8 cellular contexts compared by ENCODE assay signal in the genomic region with DNA sequence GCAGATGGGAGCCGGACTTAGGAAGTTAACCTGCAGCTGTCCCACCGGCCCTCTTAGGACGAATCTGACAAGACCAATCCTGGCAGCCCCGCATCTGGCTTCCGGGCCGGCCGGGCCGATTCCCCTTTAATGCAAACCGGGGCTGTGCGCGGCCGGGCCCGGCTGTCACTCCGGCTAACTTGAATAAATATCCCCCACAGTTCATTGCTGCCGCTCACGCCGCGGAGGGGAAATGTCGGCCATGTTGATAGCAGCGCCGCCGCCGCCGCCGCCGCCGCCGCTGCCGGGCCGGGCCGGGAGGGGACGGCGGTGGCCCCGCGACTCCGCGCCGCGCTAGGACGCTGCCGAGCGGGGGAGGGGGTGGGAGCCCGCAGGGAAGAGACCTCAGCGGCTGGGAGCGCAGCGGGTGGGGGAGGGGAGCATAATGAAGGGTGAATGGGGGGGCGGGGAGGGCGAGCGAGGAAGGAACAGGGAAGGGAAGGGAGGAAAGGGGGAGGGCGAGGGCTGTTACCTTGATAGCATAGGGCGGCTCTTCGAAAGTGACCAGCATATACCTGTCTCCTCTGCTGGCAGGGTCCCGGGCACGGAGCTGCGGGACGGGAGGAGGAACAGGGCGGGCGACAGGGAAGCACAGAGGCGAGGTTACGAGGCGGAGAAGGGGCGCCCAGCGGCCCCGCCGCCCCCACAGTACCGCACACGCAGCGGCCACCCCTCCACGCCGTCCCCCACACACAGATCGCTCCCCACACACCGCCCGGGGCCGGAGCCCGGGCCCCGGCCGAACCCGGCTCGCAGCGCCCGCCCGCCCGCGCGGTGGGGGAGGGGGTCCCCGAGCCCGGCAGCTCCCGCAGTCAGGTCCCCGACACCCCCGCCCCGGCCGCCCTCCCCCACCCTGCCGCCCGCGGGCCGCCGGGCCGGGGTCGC. TPM values are rescaled to one million over a fixed set of nuclear protein-coding genes. Genes with fewer than 3 reads are reported as not detected.
A peak's percentile ranks its signal among the peaks of the same experiment; 100 is the strongest.
DNase-seq lines count a peak whose midpoint lies in the region; ATAC-seq and TF ChIP-seq lines count a peak whose summit lies in the region.

No MANE protein-coding gene starts in this region.

- H3F3A ChIP-seq in DOHH2 (ENCODE audit: control insufficient read depth, insufficient read depth) = peaks cover 22% of the 10 kb centered on the region
- no peaks in the 10 kb centered on the region for H3F3A ChIP-seq in Loucy (ENCODE audit: low read depth)

- H3K9ac ChIP-seq in Loucy (ENCODE audit: low read depth, low read length, poor library complexity, severe bottlenecking) = peak overlapping the region; percentile 97
- H3K9ac ChIP-seq in SK-N-MC (ENCODE audit: insufficient read length) = peak overlapping the region; percentile 97

- H3K27me3 ChIP-seq in DOHH2 (ENCODE audit: control insufficient read depth, low read length) (no peaks in the 10 kb centered on the region), Loucy (ENCODE audit: insufficient read depth, low read length, poor library complexity, severe bottlenecking) (no peaks in the 10 kb centered on the region), thoracic aorta (replicated peaks; ENCODE audit: insufficient read depth) (no peaks in the 10 kb centered on the region)

- H3K36me3 ChIP-seq in DOHH2 (ENCODE audit: control insufficient read depth, low read length) (peaks cover 62% of the 10 kb centered on the region), Loucy (ENCODE audit: insufficient read depth, low read length) (peaks cover 9% of the 10 kb centered on the region; the same call in 1 of the 2 replicates), SK-N-MC (ENCODE audit: insufficient read depth, low read length) (peaks cover 58% of the 10 kb centered on the region), thoracic aorta (no peaks in the 10 kb centered on the region)

- H3K4me1 ChIP-seq in DOHH2 (ENCODE audit: control insufficient read depth, low read length) (peaks cover 34% of the 10 kb centered on the region), Loucy (ENCODE audit: insufficient read depth, low read length, poor library complexity, severe bottlenecking) (peaks cover 40% of the 10 kb centered on the region), thoracic aorta (ENCODE audit: control insufficient read depth in 1 of 2, low read depth in 2 of 2) (peaks cover 27 to 30% of the 10 kb centered on the region in 2 donors)

- H3K4me1 Mint-ChIP-seq in activated naive CD4-positive, alpha-beta T cell treated with anti-CD3 and anti-CD28 coated beads, Interleukin-2, amount 50 U/mL, for 24 hours = peaks cover 53% of the 10 kb centered on the region
- H3K4me1 Mint-ChIP-seq in glutamatergic neuron (ENCODE audit: low read depth, unreplicated experiment) (peaks cover 2% of the 10 kb centered on the region), osteocyte (ENCODE audit: unreplicated experiment) (peaks cover 35% of the 10 kb centered on the region)

- H3K4me2 ChIP-seq in DOHH2 (ENCODE audit: low read length) (peak overlapping the region; percentile 79), Loucy (ENCODE audit: low read depth, low read length, poor library complexity, severe bottlenecking) (peak overlapping the region; percentile 89)

- H3K79me2 ChIP-seq in DOHH2 (ENCODE audit: control insufficient read depth, low read length) (peaks cover 21% of the 10 kb centered on the region), Loucy (ENCODE audit: insufficient read depth, low read length) (peaks cover 48% of the 10 kb centered on the region)

- H3K4me3 Mint-ChIP-seq in activated naive CD4-positive, alpha-beta T cell treated with anti-CD3 and anti-CD28 coated beads, Interleukin-2, amount 50 U/mL, for 24 hours = peak overlapping the region; percentile 94
- H3K4me3 Mint-ChIP-seq in glutamatergic neuron (ENCODE audit: unreplicated experiment) (peak overlapping the region; percentile 86), osteocyte (ENCODE audit: unreplicated experiment) (peak overlapping the region; percentile 90)

- H3K27ac Mint-ChIP-seq in activated naive CD4-positive, alpha-beta T cell treated with anti-CD3 and anti-CD28 coated beads, Interleukin-2, amount 50 U/mL, for 24 hours = peak overlapping the region; percentile 94
- H3K27ac Mint-ChIP-seq in glutamatergic neuron (ENCODE audit: unreplicated experiment) (peak overlapping the region; percentile 82), osteocyte (ENCODE audit: unreplicated experiment) (peak overlapping the region; percentile 89)

- H3K27me3 Mint-ChIP-seq in activated naive CD4-positive, alpha-beta T cell treated with anti-CD3 and anti-CD28 coated beads, Interleukin-2, amount 50 U/mL, for 24 hours = no peaks in the 10 kb centered on the region
- peaks cover 11% of the 10 kb centered on the region for H3K27me3 Mint-ChIP-seq in glutamatergic neuron (ENCODE audit: unreplicated experiment)
- no peaks in the 10 kb centered on the region for H3K27me3 Mint-ChIP-seq in osteocyte (ENCODE audit: unreplicated experiment)

- H3K9me3 ChIP-seq in DOHH2 (ENCODE audit: control insufficient read depth, insufficient read depth, low read length) (peaks cover 11% of the 10 kb centered on the region), Loucy (ENCODE audit: insufficient read depth, low read depth, low read length) (no peaks in the 10 kb centered on the region), SK-N-MC (ENCODE audit: low read depth, low read length) (no peaks in the 10 kb centered on the region), thoracic aorta (no peaks in the 10 kb centered on the region)

- H3K9me2 ChIP-seq in DOHH2 (replicated peaks; ENCODE audit: control insufficient read depth, low read length) (no peaks in the 10 kb centered on the region), Loucy (replicated peaks; ENCODE audit: low read depth, low read length) (no peaks in the 10 kb centered on the region)

- ATAC-seq in GM21786 (IDR thresholded peaks at IDR 0.05; ENCODE audit: unreplicated experiment) (peak; percentile 22), thoracic aorta (ENCODE audit: insufficient number of reproducible peaks, low FRiP score, low read depth) (peak; percentile 34)

- H3K4me3 ChIP-seq in DOHH2 (ENCODE audit: low read length) = peak overlapping the region; percentile 84
- H3K4me3 ChIP-seq in Loucy (ENCODE audit: low read length, poor library complexity, severe bottlenecking) = peak overlapping the region; percentile 83
- peak overlapping the region; percentile 96 for H3K4me3 ChIP-seq in SK-N-MC
- H3K4me3 ChIP-seq in thoracic aorta = peak overlapping the region; percentile 92

- H2AFZ ChIP-seq in Loucy (ENCODE audit: low read length) = peak overlapping the region; percentile 62; the same call in 1 of the 2 replicates

- peaks cover 10% of the 10 kb centered on the region for H3K36me3 Mint-ChIP-seq in activated naive CD4-positive, alpha-beta T cell treated with anti-CD3 and anti-CD28 coated beads, Interleukin-2, amount 50 U/mL, for 24 hours
- H3K36me3 Mint-ChIP-seq in glutamatergic neuron (ENCODE audit: unreplicated experiment) = no peaks in the 10 kb centered on the region
- H3K36me3 Mint-ChIP-seq in osteocyte (ENCODE audit: unreplicated experiment) = peaks cover 20% of the 10 kb centered on the region

- DNase-seq in SK-N-MC (ENCODE audit: low read depth, low spot score) (no peak), glutamatergic neuron (peak; percentile 85), osteocyte (ENCODE audit: extremely low spot score, unreplicated experiment) (peak; percentile 92), thoracic aorta (ENCODE audit: low spot score) (peak; percentile 73)

- H3K27ac ChIP-seq in DOHH2 (ENCODE audit: low read depth, low read length) = peak overlapping the region; percentile 81
- peak overlapping the region; percentile 87 for H3K27ac ChIP-seq in SK-N-MC
- H3K27ac ChIP-seq in thoracic aorta = peak overlapping the region; percentile 98 to 100

- TF ChIP-seq CTCF in DOHH2 (IDR thresholded peaks at IDR 0.05; ENCODE audit: low read depth, low read length, poor library complexity, severe bottlenecking) = no peak
- no peak for TF ChIP-seq CTCF in Loucy (conservative IDR thresholded peaks at IDR 0.05; ENCODE audit: low read length)
- TF ChIP-seq CTCF in glutamatergic neuron (IDR thresholded peaks at IDR 0.05; ENCODE audit: partially characterized antibody, unreplicated experiment) = no peak
- TF ChIP-seq CTCF in osteocyte (IDR thresholded peaks at IDR 0.05) = no peak
- TF ChIP-seq CTCF in thoracic aorta (IDR thresholded peaks at IDR 0.05) = no peak

- H3K9me3 Mint-ChIP-seq in activated naive CD4-positive, alpha-beta T cell treated with anti-CD3 and anti-CD28 coated beads, Interleukin-2, amount 50 U/mL, for 24 hours = no peaks in the 10 kb centered on the region
- peaks cover 11% of the 10 kb centered on the region for H3K9me3 Mint-ChIP-seq in glutamatergic neuron (ENCODE audit: unreplicated experiment)
- H3K9me3 Mint-ChIP-seq in osteocyte (ENCODE audit: unreplicated experiment) = no peaks in the 10 kb centered on the region

- H4K20me1 ChIP-seq in DOHH2 (ENCODE audit: control insufficient read depth, insufficient read depth, low read depth, low read length) (no peaks in the 10 kb centered on the region), Loucy (ENCODE audit: insufficient read depth, low read length, poor library complexity, severe bottlenecking) (peaks cover 18% of the 10 kb centered on the region)

RNA-seq across cellular contexts. Expression of gene INTS6, which starts 1.1 kb away (rescaled TPM):
- total RNA-seq in glutamatergic neuron (ENCODE audit: unreplicated experiment) (35.6 TPM), osteocyte (36.4 and 39.4 TPM in 2 replicates), thoracic aorta (10 to 100 TPM; 20.7 to 34.8 TPM)
